In genomic region chr1:68204965-68205630, GRCh38 we compare ENCODE assay signal across 2 cellular contexts.
A peak's percentile ranks its signal among the peaks of the same experiment; 100 is the strongest.
TF ChIP-seq lines count a peak whose summit lies in the region.

No MANE protein-coding gene starts in this region.

TF ChIP-seq in liver, 16 proteins besides CTCF, POLR2A, EP300 and RAD21:
- TF ChIP-seq MAX (IDR thresholded peaks at IDR 0.05) (peak; percentile 53), GABPA (IDR thresholded peaks at IDR 0.05 in 1 of 2, conservative IDR thresholded peaks at IDR 0.05 in 1 of 2) (peak in 1 of 2 donors; percentile 23), REST (IDR thresholded peaks at IDR 0.05) (no peak), SP1 (IDR thresholded peaks at IDR 0.05) (peak; percentile 39), FOXA2 (IDR thresholded peaks at IDR 0.05) (no peak), HNF4A (conservative IDR thresholded peaks at IDR 0.05) (peak; percentile 92), RXRA (IDR thresholded peaks at IDR 0.05) (peak; percentile 42 to 53), HNF4G (IDR thresholded peaks at IDR 0.05) (peak; percentile 54), JUND (IDR thresholded peaks at IDR 0.05) (peak in 1 of 2 donors; percentile 59)

TF ChIP-seq in HepG2, 621 proteins besides CTCF, POLR2A, EP300 and RAD21:
- no peak for TF ChIP-seq TAF1 (CRISPR knock-in tag; IDR thresholded peaks at IDR 0.05)
- TF ChIP-seq ZNF329 (CRISPR knock-in tag; IDR thresholded peaks at IDR 0.05; ENCODE audit: low read depth) = no peak
- no peak for TF ChIP-seq KMT2B (CRISPR knock-in tag; IDR thresholded peaks at IDR 0.05)
- no peak for TF ChIP-seq KLF11 (CRISPR knock-in tag; IDR thresholded peaks at IDR 0.05)
- TF ChIP-seq IKZF1 (IDR thresholded peaks at IDR 0.05) = no peak
- no peak for TF ChIP-seq NRL (CRISPR knock-in tag; IDR thresholded peaks at IDR 0.05; ENCODE audit: borderline replicate concordance)
- TF ChIP-seq PRDM15 (CRISPR knock-in tag; IDR thresholded peaks at IDR 0.05) = no peak
